Comparison of ENCODE assay signal across 28 cellular contexts in the genomic region with DNA sequence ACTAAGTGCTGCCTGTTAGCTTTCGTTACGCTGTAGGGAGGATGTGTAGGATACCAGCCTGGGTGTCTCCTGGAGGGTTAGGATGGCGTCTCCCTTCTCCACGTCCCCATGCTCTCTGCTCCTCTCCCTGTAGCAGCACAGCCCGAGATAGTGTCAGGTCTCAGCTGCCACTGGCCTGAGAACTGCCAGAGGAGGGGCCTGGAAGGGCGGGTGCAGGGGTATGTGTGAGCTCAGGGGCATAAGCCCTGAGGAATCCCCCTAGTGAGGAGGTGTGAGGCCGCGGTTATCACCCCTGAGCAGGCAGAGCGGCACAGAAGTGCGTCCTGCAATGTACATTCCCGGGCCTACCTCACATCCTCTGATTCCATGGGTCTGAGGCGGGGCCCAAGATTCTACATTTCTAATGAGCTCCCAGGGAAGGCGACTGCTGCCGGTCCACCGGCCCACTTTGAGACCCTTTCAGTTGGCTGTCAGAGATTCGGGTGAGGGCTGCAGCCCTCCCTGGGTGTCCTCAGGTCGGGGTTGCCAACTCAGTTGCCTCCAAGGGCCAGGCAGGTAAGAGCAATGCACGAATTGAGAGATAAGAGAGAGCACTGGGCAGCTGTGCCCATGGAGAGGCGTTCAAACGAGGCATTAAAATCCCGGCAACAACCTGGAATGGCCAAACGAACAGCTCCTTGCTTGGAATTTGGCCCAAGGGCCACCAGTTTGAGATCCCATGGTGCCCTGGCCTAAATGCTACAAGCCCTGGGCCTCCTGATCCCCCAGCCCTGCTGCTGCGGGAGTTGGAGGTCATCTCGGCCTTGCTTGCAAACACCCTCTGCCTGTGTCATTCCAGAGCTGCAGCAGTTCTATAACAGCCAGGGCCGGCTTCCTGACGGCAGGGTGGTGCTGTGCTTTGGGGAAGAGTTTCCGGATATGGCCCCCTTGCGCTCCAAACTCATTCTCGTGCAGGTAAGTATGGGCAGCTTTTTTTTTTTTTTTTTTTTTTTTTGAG. TPM values are rescaled to one million over a fixed set of nuclear protein-coding genes. Genes with fewer than 3 reads are reported as not detected.
A peak's percentile ranks its signal among the peaks of the same experiment; 100 is the strongest.
DNase-seq lines count a peak whose midpoint lies in the region; ATAC-seq and TF ChIP-seq lines count a peak whose summit lies in the region.
"Had no signal": no experiment of that assay in that cellular context is flagged by ENCODE, and none has a peak within 500 bp of the region (broad histone marks: within the 10 kb centered on the region; RNA-seq: fewer than 3 reads in every experiment).

No MANE protein-coding gene starts in this region.

- no peaks in the 10 kb centered on the region for H3K9me3 Mint-ChIP-seq in stimulated activated naive CD8-positive, alpha-beta T cell treated with anti-CD3 and anti-CD28 coated beads, Interleukin-15, Interleukin-2, amounts not matched to agents 100 ng/mL and 50 ng/mL, for 24 hours
- H3K9me3 Mint-ChIP-seq in chondrocyte (ENCODE audit: low read depth) (no peaks in the 10 kb centered on the region), neural progenitor cell (peaks cover 7% of the 10 kb centered on the region)
- H3K9me3 Mint-ChIP-seq: CD8-positive, alpha-beta memory T cell; central memory CD8-positive, alpha-beta T cell; dendritic cell treated with granulocyte-macrophage colony-stimulating factor and Interleukin-4, amounts not matched to agents 40 ng/mL and 50 ng/mL, for 4 days; endodermal cell had no signal

- no peak for ATAC-seq in stimulated activated naive CD8-positive, alpha-beta T cell treated with anti-CD3 and anti-CD28 coated beads, Interleukin-15, Interleukin-2, amounts not matched to agents 100 U/mL and 50 U/mL, for 24 hours
- no peak for ATAC-seq in GM19351 (IDR thresholded peaks at IDR 0.05; ENCODE audit: unreplicated experiment)
- ATAC-seq: T-helper 17 cell had no signal

- no peaks in the 10 kb centered on the region for H4K20me1 ChIP-seq in neural progenitor cell (ENCODE audit: low read depth)

- peak overlapping the region; percentile 73 for H3K27ac Mint-ChIP-seq in stimulated activated naive CD8-positive, alpha-beta T cell treated with anti-CD3 and anti-CD28 coated beads, Interleukin-15, Interleukin-2, amounts not matched to agents 100 ng/mL and 50 ng/mL, for 24 hours
- H3K27ac Mint-ChIP-seq in chondrocyte (ENCODE audit: unreplicated experiment): no peak overlapping the region
- H3K27ac Mint-ChIP-seq in neural progenitor cell: no peak overlapping the region
- H3K27ac Mint-ChIP-seq: dendritic cell treated with granulocyte-macrophage colony-stimulating factor and Interleukin-4, amounts not matched to agents 40 ng/mL and 50 ng/mL, for 4 days; endodermal cell; T-helper 17 cell had no signal

- no peaks in the 10 kb centered on the region for H3K79me2 ChIP-seq in neural progenitor cell (ENCODE audit: low read depth)

- no peaks in the 10 kb centered on the region for H3K36me3 ChIP-seq in neural progenitor cell
- H3K36me3 ChIP-seq: left ventricle myocardium inferior had no signal

- H3K4me2 ChIP-seq in neural progenitor cell: no peak overlapping the region

- no peak for DNase-seq in stimulated activated naive CD8-positive, alpha-beta T cell treated with anti-CD3 and anti-CD28 coated beads, Interleukin-15, Interleukin-2, amounts not matched to agents 100 U/mL and 50 U/mL, for 24 hours
- DNase-seq in chondrocyte (ENCODE audit: low spot score) (peak; percentile 54), neural progenitor cell (ENCODE audit: low spot score) (no peak), T-helper 9 cell (no peak), NCI-H748 treated with DMSO at 0.1 percent for 48 hours (lab: John Stamatoyannopoulos, UW) (no peak)
- DNase-seq: activated CD8-positive, alpha-beta memory T cell treated with anti-CD3 and anti-CD28 coated beads for 24 hours; activated effector memory CD4-positive, alpha-beta T cell treated with anti-CD3 and anti-CD28 coated beads, Interleukin-2, amount 50 U/mL, for 16 hours; activated T-cell treated with anti-CD3 and anti-CD28 coated beads for 4 hours; adrenal gland; AML-193; CD8-positive, alpha-beta memory T cell; EL; endodermal cell; glutamatergic neuron; Kasumi-1; left ventricle myocardium inferior; NCI-H1417 treated with DMSO at 0.1 percent for 48 hours; NCI-H226; NCI-H526 treated with DMSO at 0.1 percent for 48 hours; Right ventricle myocardium superior; stimulated activated CD4-positive, alpha-beta T cell treated with anti-CD3 and anti-CD28 coated beads, Interleukin-15, amount 100 ng/mL, for 24 hours; stimulated activated CD4-positive, alpha-beta T cell treated with anti-CD3 and anti-CD28 coated beads, Interleukin-4, amount 100 ng/mL, for 4 hours; T-helper 17 cell had no signal

- H3F3A ChIP-seq in neural progenitor cell (ENCODE audit: low read depth): no peaks in the 10 kb centered on the region

- no peak overlapping the region for H3K27ac ChIP-seq in neural progenitor cell
- H3K27ac ChIP-seq: adrenal gland, left ventricle myocardium inferior, suprapubic skin had no signal

- no peaks in the 10 kb centered on the region for H3K27me3 ChIP-seq in neural progenitor cell
- H3K27me3 ChIP-seq: adrenal gland had no signal

- H3K9me3 ChIP-seq in neural progenitor cell (ENCODE audit: low read depth): no peaks in the 10 kb centered on the region
- H3K9me3 ChIP-seq: adrenal gland, left ventricle myocardium inferior, suprapubic skin had no signal

- TF ChIP-seq CTCF in chondrocyte (IDR thresholded peaks at IDR 0.05) (no peak), neural progenitor cell (IDR thresholded peaks at IDR 0.05) (no peak)

- H2AFZ ChIP-seq in neural progenitor cell (replicated peaks): peak overlapping the region; percentile 50

- no peaks in the 10 kb centered on the region for H3K4me1 ChIP-seq in neural progenitor cell

- no peak overlapping the region for H3K4me3 Mint-ChIP-seq in stimulated activated naive CD8-positive, alpha-beta T cell treated with anti-CD3 and anti-CD28 coated beads, Interleukin-15, Interleukin-2, amounts not matched to agents 100 ng/mL and 50 ng/mL, for 24 hours
- H3K4me3 Mint-ChIP-seq in chondrocyte (ENCODE audit: unreplicated experiment) (no peak overlapping the region), neural progenitor cell (no peak overlapping the region)
- H3K4me3 Mint-ChIP-seq: central memory CD8-positive, alpha-beta T cell; dendritic cell treated with granulocyte-macrophage colony-stimulating factor and Interleukin-4, amounts not matched to agents 40 ng/mL and 50 ng/mL, for 4 days; endodermal cell; T-helper 17 cell had no signal

- H3K4me1 Mint-ChIP-seq in stimulated activated naive CD8-positive, alpha-beta T cell treated with anti-CD3 and anti-CD28 coated beads, Interleukin-15, Interleukin-2, amounts not matched to agents 100 ng/mL and 50 ng/mL, for 24 hours (ENCODE audit: low read depth): peaks cover 53% of the 10 kb centered on the region
- no peaks in the 10 kb centered on the region for H3K4me1 Mint-ChIP-seq in chondrocyte (ENCODE audit: low read depth)
- H3K4me1 Mint-ChIP-seq in neural progenitor cell: peaks cover 8% of the 10 kb centered on the region
- H3K4me1 Mint-ChIP-seq: endodermal cell, T-helper 17 cell had no signal

- H3K36me3 Mint-ChIP-seq in stimulated activated naive CD8-positive, alpha-beta T cell treated with anti-CD3 and anti-CD28 coated beads, Interleukin-15, Interleukin-2, amounts not matched to agents 100 ng/mL and 50 ng/mL, for 24 hours (ENCODE audit: low read depth): peaks cover 79% of the 10 kb centered on the region
- H3K36me3 Mint-ChIP-seq in chondrocyte (ENCODE audit: low read depth) (no peaks in the 10 kb centered on the region), neural progenitor cell (no peaks in the 10 kb centered on the region)

- H3K27me3 Mint-ChIP-seq in stimulated activated naive CD8-positive, alpha-beta T cell treated with anti-CD3 and anti-CD28 coated beads, Interleukin-15, Interleukin-2, amounts not matched to agents 100 ng/mL and 50 ng/mL, for 24 hours: no peaks in the 10 kb centered on the region
- peaks cover 31% of the 10 kb centered on the region for H3K27me3 Mint-ChIP-seq in chondrocyte (ENCODE audit: low read depth)
- peaks cover 29% of the 10 kb centered on the region for H3K27me3 Mint-ChIP-seq in neural progenitor cell (ENCODE audit: insufficient read depth, low read depth)
- H3K27me3 Mint-ChIP-seq: central memory CD8-positive, alpha-beta T cell; T-helper 17 cell had no signal

- H3K9ac ChIP-seq in neural progenitor cell: no peak overlapping the region

- H3K4me3 ChIP-seq in neural progenitor cell: no peak overlapping the region
- H3K4me3 ChIP-seq: adrenal gland, left ventricle myocardium inferior, suprapubic skin had no signal

RNA-seq across cellular contexts. Expression of a gene that starts 20.6 kb away (rescaled TPM):
- total RNA-seq in chondrocyte (not detected in 3 replicates), neural progenitor cell (ENCODE audit: low replicate concordance) (1.2 and 2.0 TPM in 2 replicates)
